In genomic region chr9:2407450-2407849, GRCh38 we compare ENCODE assay signal across 20 cellular contexts.
DNase-seq lines count a peak whose midpoint lies in the region; ATAC-seq, FAIRE-seq and TF ChIP-seq lines count a peak whose summit lies in the region.
"Had no signal": no experiment of that assay in that cellular context is flagged by ENCODE, and none has a peak within 500 bp of the region (broad histone marks: within the 10 kb centered on the region; RNA-seq: fewer than 3 reads in every experiment).

No MANE protein-coding gene starts in this region.

- H3K9me3 ChIP-seq in A549 (0 out of 3 replicates have a peak, but pooled peaks cover 7% of the 10 kb centered on the region), trophoblast cell (ENCODE audit: insufficient read depth, low read depth, low read length) (peaks cover 8% of the 10 kb centered on the region), ascending aorta (peaks cover 0 to 12% of the 10 kb centered on the region in 2 donors)
- H3K9me3 ChIP-seq: Caco-2 had no signal

- intact Hi-C loops in ascending aorta (cut with DNase I) = no loop called here

- TF ChIP-seq CTCF in A549 (IDR thresholded peaks at IDR 0.05) (no peak), bronchial epithelial cell (IDR thresholded peaks at IDR 0.05; ENCODE audit: insufficient read depth, low read length, severe bottlenecking) (no peak), ascending aorta (IDR thresholded peaks at IDR 0.05) (no peak)

- WGBS in A549 (ENCODE audit: missing lambda C conversion rate) = 46% methylated on average over 6 of the region's 7 CpGs
- WGBS in trophoblast cell (ENCODE audit: extremely low coverage, insufficient coverage, insufficient read length) = no CpG with 5 or more reads among the region's 7 CpGs

- no peak for TF ChIP-seq RAD21 in A549 (conservative IDR thresholded peaks at IDR 0.05 in 1 of 2, IDR thresholded peaks at IDR 0.05 in 1 of 2)

- H3K27ac ChIP-seq in A549 (no peak overlapping the region), trophoblast cell (ENCODE audit: low read depth, low read length) (no peak overlapping the region), ascending aorta (no peak overlapping the region)
- H3K27ac ChIP-seq: C4-2B, GM23248, HL-60 had no signal

- no peak overlapping the region for H2AFZ ChIP-seq in trophoblast cell (ENCODE audit: insufficient read depth, low read length, poor library complexity)
- H2AFZ ChIP-seq: GM23248 had no signal

- H3K18ac ChIP-seq in trophoblast cell (ENCODE audit: low read length) = no peak overlapping the region

- no peak overlapping the region for H4K12ac ChIP-seq in trophoblast cell (ENCODE audit: low read depth, low read length)

- no peak overlapping the region for H2BK5ac ChIP-seq in trophoblast cell (ENCODE audit: low read depth, low read length, poor library complexity)

- TF ChIP-seq POLR2A in A549 (IDR thresholded peaks at IDR 0.05; ENCODE audit: low read length) = no peak

- H3K4ac ChIP-seq in trophoblast cell (ENCODE audit: low read depth, low read length) = no peak overlapping the region

- POLR2A ChIA-PET in A549 (lab: Yijun Ruan, JAX) = no interaction called here

- H3K4me1 ChIP-seq in A549 (no peaks in the 10 kb centered on the region), trophoblast cell (ENCODE audit: control insufficient read depth in 1 of 2, insufficient read depth in 2 of 2, low read length in 2 of 2) (peaks cover 0 to 4% of the 10 kb centered on the region in 2 experiments), ascending aorta (no peaks in the 10 kb centered on the region)

- peak overlapping the region; percentile 73 for H2BK12ac ChIP-seq in trophoblast cell (ENCODE audit: low read length)

- no peaks in the 10 kb centered on the region for H3K36me3 ChIP-seq in bronchial epithelial cell (ENCODE audit: control insufficient read depth, insufficient read depth, low read length)
- peaks cover 0 to 1% of the 10 kb centered on the region in 2 experiments for H3K36me3 ChIP-seq in trophoblast cell (ENCODE audit: control insufficient read depth in 1 of 2, insufficient read depth in 2 of 2, low read length in 2 of 2)
- no peaks in the 10 kb centered on the region for H3K36me3 ChIP-seq in ascending aorta

- H4K8ac ChIP-seq in trophoblast cell (ENCODE audit: low read depth, low read length) = no peak overlapping the region

- H3K14ac ChIP-seq in trophoblast cell (ENCODE audit: low read length) = peak overlapping the region; percentile 57

- TF ChIP-seq EP300 in A549 (IDR thresholded peaks at IDR 0.05) = no peak

- H3K27me3 ChIP-seq in bronchial epithelial cell (ENCODE audit: control insufficient read depth, insufficient read depth, low read length) = no peaks in the 10 kb centered on the region
- no peaks in the 10 kb centered on the region for H3K27me3 ChIP-seq in trophoblast cell (ENCODE audit: insufficient read depth, low read length)
- no peaks in the 10 kb centered on the region for H3K27me3 ChIP-seq in ascending aorta

- CTCF ChIA-PET in A549 (lab: Yijun Ruan, JAX) = interaction anchor here (0.7 kb wide), 1 partner anchor 111 kb away, joined by 3 read pairs; no protein-coding TSS in a partner anchor

- H2BK120ac ChIP-seq in trophoblast cell (ENCODE audit: insufficient read depth, low read length, poor library complexity) = no peak overlapping the region

- H4K91ac ChIP-seq in trophoblast cell (ENCODE audit: low read depth, low read length) = peak overlapping the region; percentile 32

- no peak for DNase-seq in A549 (ENCODE audit: low read depth in 1 of 2, low spot score in 1 of 2)
- peak; percentile 53 for DNase-seq in Daoy (ENCODE audit: low read depth)
- DNase-seq in bronchial epithelial cell (ENCODE audit: low read depth) = no peak
- no peak for DNase-seq in trophoblast cell
- DNase-seq in islet precursor cell = no peak
- no peak for DNase-seq in stimulated activated naive CD4-positive, alpha-beta T cell treated with Interleukin-2 at 50 U/mL for 16 hours (lab: John Stamatoyannopoulos, UW)
- no peak for DNase-seq in ascending aorta (ENCODE audit: low spot score in 2 of 2)
- DNase-seq: AML-193; Caco-2; CD4-positive, alpha-beta T cell; GDM1; GM23248; HCEC 1CT had no signal

- peak overlapping the region; percentile 87 for H2AK5ac ChIP-seq in trophoblast cell (ENCODE audit: low read length)

- H3K4me3 ChIP-seq in A549 (no peak overlapping the region), bronchial epithelial cell (ENCODE audit: low read depth, low read length) (no peak overlapping the region), trophoblast cell (ENCODE audit: low read depth, low read length) (no peak overlapping the region), ascending aorta (no peak overlapping the region)
- H3K4me3 ChIP-seq: GM23248 had no signal

- peaks cover 7% of the 10 kb centered on the region for H3K79me1 ChIP-seq in trophoblast cell (ENCODE audit: low read length)

- H3K4me2 ChIP-seq in A549 (no peak overlapping the region), trophoblast cell (ENCODE audit: low read length) (no peak overlapping the region)

- H3K9ac ChIP-seq in trophoblast cell (ENCODE audit: low read length) = peak overlapping the region; percentile 76
- H3K9ac ChIP-seq: GM23248 had no signal

- H3K79me2 ChIP-seq in trophoblast cell (ENCODE audit: control insufficient read depth, insufficient read depth, low read length, poor library complexity) = no peaks in the 10 kb centered on the region

- no peak for ATAC-seq in A549

- no peak for FAIRE-seq in A549 (lab: Jason Lieb, UNC)
- FAIRE-seq in bronchial epithelial cell (lab: Jason Lieb, UNC) = peak; percentile 60
- FAIRE-seq: A204.1, D721Med, GM12892, GM18507, H54 had no signal

- no peak overlapping the region for H3K23ac ChIP-seq in trophoblast cell (ENCODE audit: low read length)

TF ChIP-seq in A549, 52 proteins besides CTCF, POLR2A, EP300 and RAD21:
- TF ChIP-seq MAFK (IDR thresholded peaks at IDR 0.05; ENCODE audit: partially characterized antibody) (peak; percentile 25), NFE2L2 (conservative IDR thresholded peaks at IDR 0.05; ENCODE audit: low read length) (no peak)
